In the genomic region with DNA sequence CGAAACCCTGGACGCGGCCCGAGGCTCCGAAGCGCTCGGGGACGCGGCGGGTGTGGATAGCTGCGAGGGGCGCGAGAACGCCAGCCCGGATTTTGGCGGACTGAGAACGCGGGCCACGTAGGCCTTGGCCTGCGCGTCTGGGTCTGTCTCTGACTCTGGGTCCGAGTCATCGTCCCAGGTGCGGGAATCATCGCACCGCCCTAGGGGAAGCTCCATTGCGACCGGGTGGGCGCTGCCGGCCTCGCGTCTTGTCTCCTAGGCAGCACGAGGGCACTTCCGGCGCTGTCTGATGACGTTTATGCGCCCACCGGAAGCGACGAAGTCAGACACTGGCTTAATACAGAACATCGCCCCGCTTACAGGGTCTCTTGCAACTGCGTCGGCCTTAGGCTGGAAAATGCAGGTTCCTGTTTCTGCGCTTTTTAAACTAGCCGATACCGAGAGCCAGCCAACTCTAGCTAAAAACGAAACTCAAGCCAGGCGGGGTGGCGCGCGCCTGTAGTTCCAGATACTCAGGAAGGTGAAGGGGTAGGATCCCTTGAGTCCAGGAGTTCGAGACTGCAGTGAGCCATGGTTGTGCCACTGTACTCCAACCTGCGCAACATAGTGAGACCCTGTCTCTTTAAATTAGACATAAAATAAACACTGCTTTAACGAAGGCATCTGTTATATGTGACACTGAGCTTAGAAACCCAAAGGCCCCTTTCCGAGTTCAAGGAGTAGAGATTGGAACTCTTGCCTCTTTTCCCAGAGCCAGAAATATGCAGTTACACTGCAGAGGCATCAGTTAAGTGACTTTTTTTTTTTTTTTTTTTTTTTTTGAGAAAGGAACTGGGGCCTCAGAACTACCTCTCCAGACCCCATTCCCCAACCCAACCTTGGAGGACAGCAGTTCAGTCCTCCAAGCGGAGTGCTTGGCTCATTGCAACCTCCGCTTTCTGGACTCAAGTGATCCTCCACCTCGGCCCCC, we compare ENCODE assay signal across 8 cellular contexts. TPM values are rescaled to one million over a fixed set of nuclear protein-coding genes. Genes with fewer than 3 reads are reported as not detected.
DNase-seq lines count a peak whose midpoint lies in the region; ATAC-seq and TF ChIP-seq lines count a peak whose summit lies in the region.

A gene (minus strand): TSS at position 266 of the 970 bp plus-strand sequence. CDS start 50 bp downstream, at position 216.

- H3K4me3 Mint-ChIP-seq in activated naive CD4-positive, alpha-beta T cell treated with anti-CD3 and anti-CD28 coated beads for 36 hours: peak within 1 kb of the TSS; percentile 91

- DNase-seq in ELF-1 (ENCODE audit: low read depth, low spot score): peak; percentile 98
- DNase-seq in HCEC 1CT: peak; percentile 81
- DNase-seq in NB4 (ENCODE audit: low read depth): peak; percentile 97
- DNase-seq in SK-MEL-5 (ENCODE audit: low read depth, low spot score): peak; percentile 91
- DNase-seq in activated naive CD4-positive, alpha-beta T cell treated with anti-CD3 and anti-CD28 coated beads for 36 hours: peak; percentile 98

- H3K36me3 ChIP-seq in gastroesophageal sphincter (peaks cover 0 to 37% of the 10 kb centered on the region in 2 donors), neutrophil (peaks cover 18% of the 10 kb centered on the region), subcutaneous abdominal adipose tissue (ENCODE audit: control insufficient read depth in 5 of 5, insufficient read depth in 5 of 5, low read length in 5 of 5) (peaks cover 0 to 31% (median 21%) of the 10 kb centered on the region in 5 donors)

- H3K27me3 Mint-ChIP-seq in activated naive CD4-positive, alpha-beta T cell treated with anti-CD3 and anti-CD28 coated beads for 36 hours (ENCODE audit: low read depth): no peaks in the 10 kb centered on the region

- in situ Hi-C loops in SK-MEL-5 (cut with HindIII; ENCODE audit: low pct_unique_long_range_greater_than_20kb, low sequenced_read_pairs): no loop called here

- H3K4me1 ChIP-seq in gastroesophageal sphincter (peaks cover 0 to 24% (median 10%) of the 10 kb centered on the region in 3 donors), neutrophil (ENCODE audit: control insufficient read depth in 1 of 2, insufficient read depth in 1 of 2, low read depth in 1 of 2, low read length in 1 of 2) (peaks cover 13 to 16% of the 10 kb centered on the region in 2 experiments), subcutaneous abdominal adipose tissue (ENCODE audit: control insufficient read depth in 5 of 5, insufficient read depth in 5 of 5, low read length in 5 of 5) (peaks cover 2 to 23% (median 19%) of the 10 kb centered on the region in 5 donors)

- TF ChIP-seq POLR2A in NB4 (IDR thresholded peaks at IDR 0.05; ENCODE audit: extremely low read depth, insufficient read length) (peak; percentile 68), gastroesophageal sphincter (IDR thresholded peaks at IDR 0.05) (peak; percentile 51 to 61)

- peaks cover 14% of the 10 kb centered on the region for H3K36me3 Mint-ChIP-seq in activated naive CD4-positive, alpha-beta T cell treated with anti-CD3 and anti-CD28 coated beads for 36 hours (ENCODE audit: low read depth)

- TF ChIP-seq EP300 in gastroesophageal sphincter (IDR thresholded peaks at IDR 0.05): no peak

- peak within 1 kb of the TSS; percentile 91 for H3K27ac Mint-ChIP-seq in activated naive CD4-positive, alpha-beta T cell treated with anti-CD3 and anti-CD28 coated beads for 36 hours

- H3K4me3 ChIP-seq in NB4 (ENCODE audit: low read depth, low read length): peak within 1 kb of the TSS; percentile 81
- H3K4me3 ChIP-seq in gastroesophageal sphincter: peak within 1 kb of the TSS; percentile 67 to 90
- peak within 1 kb of the TSS; percentile 82 to 92 for H3K4me3 ChIP-seq in neutrophil (ENCODE audit: low read depth in 1 of 2, low read length in 1 of 2)
- H3K4me3 ChIP-seq in subcutaneous abdominal adipose tissue (ENCODE audit: low read depth in 1 of 5, low read length in 5 of 5): peak within 1 kb of the TSS; percentile 84 to 99 (median 95)

- H3K9me3 ChIP-seq in gastroesophageal sphincter (no peaks in the 10 kb centered on the region), neutrophil (no peaks in the 10 kb centered on the region), subcutaneous abdominal adipose tissue (ENCODE audit: control insufficient read depth in 5 of 5, low read length in 5 of 5) (no peaks in the 10 kb centered on the region)

- CTCF ChIA-PET in activated naive CD4-positive, alpha-beta T cell treated with anti-CD3 and anti-CD28 coated beads for 36 hours (lab: Charles Lee): interaction anchor here (0.6 to 1.7 kb wide), 4 partner anchors 20 to 775 kb away, joined by 3 to 4 read pairs (median 3); no protein-coding TSS in a partner anchor

- H3K9ac ChIP-seq in subcutaneous abdominal adipose tissue (ENCODE audit: low read length in 5 of 5): peak within 1 kb of the TSS; percentile 68 to 93 (median 89)

- peak within 1 kb of the TSS; percentile 75 to 93 (median 88) for H3K27ac ChIP-seq in gastroesophageal sphincter
- H3K27ac ChIP-seq in neutrophil: peak within 1 kb of the TSS; percentile 89
- H3K27ac ChIP-seq in subcutaneous abdominal adipose tissue (ENCODE audit: low read depth, low read length): peak within 1 kb of the TSS; percentile 84

- peak; percentile 91 for ATAC-seq in gastroesophageal sphincter

- 5 to 62% methylated on average over 5 to 8 of the region's 59 CpGs for WGBS in gastroesophageal sphincter (ENCODE audit: low coverage in 1 of 2), 2 donors

- intact Hi-C loops in activated naive CD4-positive, alpha-beta T cell treated with anti-CD3 and anti-CD28 coated beads for 36 hours (cut with micrococcal nuclease): loop anchor here (1.0 to 2.0 kb wide), 2 partner anchors 15 to 40 kb away; a partner anchor contains a TSS

- H3K4me1 Mint-ChIP-seq in activated naive CD4-positive, alpha-beta T cell treated with anti-CD3 and anti-CD28 coated beads for 36 hours (ENCODE audit: low read depth): peaks cover 11% of the 10 kb centered on the region

- H3K27me3 ChIP-seq in gastroesophageal sphincter (no peaks in the 10 kb centered on the region), neutrophil (no peaks in the 10 kb centered on the region), subcutaneous abdominal adipose tissue (ENCODE audit: control insufficient read depth in 5 of 5, insufficient read depth in 4 of 5, low read length in 5 of 5) (no peaks in the 10 kb centered on the region)

- no peak for TF ChIP-seq CTCF in NB4 (IDR thresholded peaks at IDR 0.05; ENCODE audit: low read depth, low read length)
- TF ChIP-seq CTCF in gastroesophageal sphincter (IDR thresholded peaks at IDR 0.05): peak in 1 of 4 experiments; percentile 22
- no peak for TF ChIP-seq CTCF in neutrophil (IDR thresholded peaks at IDR 0.05)

- no peaks in the 10 kb centered on the region for H3K9me3 Mint-ChIP-seq in activated naive CD4-positive, alpha-beta T cell treated with anti-CD3 and anti-CD28 coated beads for 36 hours

RNA-seq across cellular contexts. Expression of the gene that starts here (rescaled TPM):
- total RNA-seq in SK-MEL-5 (2014; rRNA removed; shearing (Covaris generic)): 6.1 and 8.6 TPM in 2 replicates
- 11.1 and 12.4 TPM in 2 replicates for polyA plus RNA-seq in SK-MEL-5 (2015; cell fraction: cytosol; rRNA removed)
- 17.9 and 30.2 TPM in 2 replicates for polyA plus RNA-seq in SK-MEL-5 (2015; cell fraction: nucleus; rRNA removed)
- 1 to 10 TPM; 7.2 to 8.7 TPM for total RNA-seq in activated naive CD4-positive, alpha-beta T cell treated with anti-CD3 and anti-CD28 coated beads for 36 hours
- 1 to 10 TPM; 3.8 to 7.5 (median 4.1) TPM for total RNA-seq in gastroesophageal sphincter

Comparison
In these comparisons a context has a peak if more than half of its experiments do, and no peak if none do; other contexts are left out.
1. Peak in every context shown above with its lines: DNase-seq, ATAC-seq, H3K4me3 ChIP-seq and H3K27ac ChIP-seq.